In the genomic region with DNA sequence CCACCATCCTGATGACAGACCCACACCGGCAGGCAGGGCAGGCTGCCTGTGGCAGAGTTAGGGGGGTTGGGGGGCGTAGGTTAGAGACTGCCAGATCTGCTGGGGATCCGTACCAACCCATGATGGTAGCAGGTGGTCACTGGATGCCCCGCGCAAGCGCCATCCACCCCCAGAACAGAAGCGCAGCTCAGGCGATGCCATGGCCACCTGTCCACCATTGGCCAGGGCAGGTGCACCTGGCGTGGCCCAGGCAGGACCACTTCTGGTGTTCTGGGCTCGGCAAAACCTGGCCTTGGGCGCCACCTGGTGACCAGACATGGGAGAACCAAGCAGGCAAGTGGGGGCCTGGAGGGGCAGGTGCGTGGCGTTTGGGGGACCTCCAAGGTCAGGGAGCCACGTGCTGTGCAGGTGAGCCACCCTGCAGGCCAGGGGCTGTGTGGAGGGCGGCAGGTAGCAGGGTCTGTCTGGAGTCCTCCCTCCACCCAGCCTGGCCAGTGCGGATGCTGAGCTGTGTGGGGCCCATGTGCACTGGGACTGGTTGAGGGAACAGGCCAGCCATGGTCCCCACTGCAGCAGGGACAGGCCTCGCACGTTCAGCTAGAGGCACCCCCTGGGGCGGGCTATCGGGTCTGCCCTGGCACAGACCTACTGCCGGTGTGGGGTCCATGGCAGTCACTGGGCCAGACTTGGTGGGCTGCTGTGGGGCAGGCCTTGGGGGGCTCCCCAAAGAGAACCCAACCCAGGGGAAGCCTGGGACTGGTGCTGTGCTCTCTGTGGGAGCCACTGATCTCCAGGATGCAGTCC, we compare ENCODE assay signal across 8 cellular contexts.
DNase-seq lines count a peak whose midpoint lies in the region; ATAC-seq lines count a peak whose summit lies in the region.

No MANE protein-coding gene starts in this region.

- no peak overlapping the region for H3K27ac Mint-ChIP-seq in memory B cell

- H3K4me1 Mint-ChIP-seq in memory B cell = peaks cover 5% of the 10 kb centered on the region

- in situ Hi-C loops in ACHN (cut with HindIII; ENCODE audit: low pct_ligation_motif_present, low pct_unique_long_range_greater_than_20kb, low sequenced_read_pairs) = no loop called here

- no peak overlapping the region for H3K4me3 Mint-ChIP-seq in memory B cell

- DNase-seq in ACHN = peak; percentile 45
- peak; percentile 95 for DNase-seq in GM19240 (ENCODE audit: insufficient read length, low spot score)
- peak; percentile 78 for DNase-seq in NCI-H2227 (lab: John Stamatoyannopoulos, UW; ENCODE audit: unreplicated experiment)
- peak; percentile 58 for DNase-seq in activated CD4-positive, alpha-beta T cell treated with anti-CD3 and anti-CD28 coated beads, Interleukin-2, amount 50 U/mL, for 24 hours (ENCODE audit: low read depth in 1 of 2, low spot score in 1 of 2)
- DNase-seq in memory B cell (ENCODE audit: low spot score in 2 of 2) = peak; percentile 83 to 84
- DNase-seq in stimulated activated CD8-positive, alpha-beta memory T cell treated with anti-CD3 and anti-CD28 coated beads, Interleukin-2, amount 100 ng/mL, for 1 hour (ENCODE audit: low read depth in 2 of 2) = peak; percentile 48 to 64

- H3K9me3 Mint-ChIP-seq in memory B cell = no peaks in the 10 kb centered on the region

- ATAC-seq in memory B cell (ENCODE audit: low read depth) (peak; percentile 88), GM18873 (IDR thresholded peaks at IDR 0.05; ENCODE audit: low FRiP score, unreplicated experiment) (no peak)

- no peaks in the 10 kb centered on the region for H3K36me3 Mint-ChIP-seq in memory B cell

- peak overlapping the region; percentile 41 for H3K27ac ChIP-seq in cingulate gyrus (ENCODE audit: low read depth, low read length)

- H3K27me3 Mint-ChIP-seq in memory B cell = peaks cover 3% of the 10 kb centered on the region

Comparison
In these comparisons a context has a peak if more than half of its experiments do, and no peak if none do; other contexts are left out.
1. DNase-seq: peak in every context shown above with its lines; median percentile 95 in GM19240; 84 in memory B cell; 78 in NCI-H2227; 58 in activated CD4-positive, alpha-beta T cell treated with anti-CD3 and anti-CD28 coated beads, Interleukin-2, amount 50 U/mL, for 24 hours; 56 in stimulated activated CD8-positive, alpha-beta memory T cell treated with anti-CD3 and anti-CD28 coated beads, Interleukin-2, amount 100 ng/mL, for 1 hour; 45 in ACHN.